Comparison of ENCODE assay signal across 8 cellular contexts in genomic region chr3:24773798-24774197, GRCh38.
A peak's percentile ranks its signal among the peaks of the same experiment; 100 is the strongest.
DNase-seq lines count a peak whose midpoint lies in the region; ATAC-seq and TF ChIP-seq lines count a peak whose summit lies in the region.

No MANE protein-coding gene starts in this region.

- intact Hi-C loops in left ventricle myocardium superior (cut with micrococcal nuclease) (loop anchor here (10.0 kb wide), 1 partner anchor 821 kb away; no protein-coding TSS in a partner anchor), sigmoid colon (cut with DNase I) (loop anchor here (2.0 kb wide), 1 partner anchor 821 kb away; no protein-coding TSS in a partner anchor)

- DNase-seq in AG04450 (ENCODE audit: low read depth, low spot score): peak; percentile 3
- DNase-seq in GM13976 (ENCODE audit: low spot score): peak; percentile 15
- peak; percentile 33 for DNase-seq in NCI-H226
- peak; percentile 62 for DNase-seq in amniotic epithelial cell (ENCODE audit: low read depth)
- DNase-seq in left ventricle myocardium superior: peak; percentile 31
- peak; percentile 73 for DNase-seq in sigmoid colon
- no peak for DNase-seq in activated effector memory CD4-positive, alpha-beta T cell treated with Interleukin-2 at 50 U/mL for 16 hours

- H3K9me3 ChIP-seq in AG04450 (ENCODE audit: control insufficient read depth, insufficient read depth, low read length): no peaks in the 10 kb centered on the region
- H3K9me3 ChIP-seq in sigmoid colon: no peaks in the 10 kb centered on the region

- peaks cover 0 to 7% (median 0%) of the 10 kb centered on the region in 4 donors for H3K4me1 ChIP-seq in sigmoid colon

- CTCF ChIA-PET in AG04450 (lab: Charles Lee): interaction anchor here (0.6 to 1.1 kb wide), 3 partner anchors 13 to 819 kb away, joined by 3 to 6 read pairs (median 4); no protein-coding TSS in a partner anchor

- no peak overlapping the region for H3K27ac ChIP-seq in AG04450 (ENCODE audit: low read depth, low read length)
- no peak overlapping the region for H3K27ac ChIP-seq in sigmoid colon

- ATAC-seq in HG03095 (IDR thresholded peaks at IDR 0.05; ENCODE audit: unreplicated experiment): peak; percentile 76
- peak; percentile 76 for ATAC-seq in left ventricle myocardium superior

- no peak for TF ChIP-seq POLR2A in sigmoid colon (IDR thresholded peaks at IDR 0.05)

- H3K36me3 ChIP-seq in sigmoid colon: no peaks in the 10 kb centered on the region

- peak; percentile 66 for TF ChIP-seq CTCF in AG04450 (IDR thresholded peaks at IDR 0.05; ENCODE audit: low read depth, low read length)
- peak; percentile 62 for TF ChIP-seq CTCF in GM13976 (IDR thresholded peaks at IDR 0.05; ENCODE audit: borderline replicate concordance, control extremely low read depth, extremely low read depth, insufficient read depth, missing control alignments)
- peak; percentile 64 to 80 (median 70) for TF ChIP-seq CTCF in sigmoid colon (IDR thresholded peaks at IDR 0.05)

- WGBS in sigmoid colon, 2 donors: 14 to 21% methylated on average over 4 of the region's 4 CpGs

- H3K4me3 ChIP-seq in AG04450 (ENCODE audit: low read depth, low read length): no peak overlapping the region
- no peak overlapping the region for H3K4me3 ChIP-seq in sigmoid colon

- TF ChIP-seq EP300 in sigmoid colon (IDR thresholded peaks at IDR 0.05): no peak

- no peaks in the 10 kb centered on the region for H3K27me3 ChIP-seq in AG04450 (ENCODE audit: control insufficient read depth, insufficient read depth, low read length)
- no peaks in the 10 kb centered on the region for H3K27me3 ChIP-seq in sigmoid colon

- in situ Hi-C loops in GM13976 (cut with MboI; ENCODE audit: low sequenced_read_pairs, unreplicated experiment): no loop called here

- POLR2A ChIA-PET in AG04450 (lab: Yijun Ruan, JAX): no interaction called here
